Comparison of ENCODE assay signal across 8 cellular contexts in genomic region chr15:98853593-98854420, GRCh38.
DNase-seq lines count a peak whose midpoint lies in the region; ATAC-seq and TF ChIP-seq lines count a peak whose summit lies in the region.

No MANE protein-coding gene starts in this region.

- TF ChIP-seq EP300 in sigmoid colon (IDR thresholded peaks at IDR 0.05), result no peak

- H3K36me3 ChIP-seq in SK-N-MC (ENCODE audit: insufficient read depth, low read length) (no peaks in the 10 kb centered on the region), sigmoid colon (no peaks in the 10 kb centered on the region)

- no peaks in the 10 kb centered on the region for H3K27me3 ChIP-seq in sigmoid colon

- ATAC-seq in HG02678 (IDR thresholded peaks at IDR 0.05; ENCODE audit: unreplicated experiment), result no peak

- WGBS in sigmoid colon, 2 donors, result 28 to 62% methylated on average over 18 of the region's 18 CpGs

- TF ChIP-seq POLR2A in sigmoid colon (IDR thresholded peaks at IDR 0.05), result no peak

- H3K27ac ChIP-seq in SK-N-MC (peak overlapping the region; percentile 47; the same call in 1 of the 2 replicates), sigmoid colon (peak overlapping the region; percentile 86 to 91 (median 89))

- H3K9me3 ChIP-seq in SK-N-MC (ENCODE audit: low read depth, low read length) (no peaks in the 10 kb centered on the region), sigmoid colon (no peaks in the 10 kb centered on the region)

- intact Hi-C loops in sigmoid colon (cut with DNase I), result loop anchor here (1.0 to 2.0 kb wide), 3 partner anchors 93 to 306 kb away; partner anchors contain the start of gene IGF1R

- peak overlapping the region; percentile 13 for H3K9ac ChIP-seq in SK-N-MC (ENCODE audit: insufficient read length)

- no peak for TF ChIP-seq CTCF in sigmoid colon (IDR thresholded peaks at IDR 0.05)

- H3K4me3 ChIP-seq in SK-N-MC, result peak overlapping the region; percentile 78
- peak overlapping the region in 3 of 4 donors; percentile 56 to 60 (median 58) for H3K4me3 ChIP-seq in sigmoid colon

- peaks cover 2 to 86% (median 78%) of the 10 kb centered on the region in 4 donors for H3K4me1 ChIP-seq in sigmoid colon

- peak; percentile 37 for DNase-seq in GM03348 (ENCODE audit: low spot score)
- DNase-seq in SK-N-MC (ENCODE audit: low read depth, low spot score), result no peak
- peak; percentile 46 for DNase-seq in fibroblast of peridontal ligament (ENCODE audit: extremely low read depth)
- DNase-seq in sigmoid colon, result peak; percentile 75
- DNase-seq in NCI-H187 (lab: John Stamatoyannopoulos, UW), result no peak
- DNase-seq in NCI-H2196 (lab: John Stamatoyannopoulos, UW; ENCODE audit: unreplicated experiment), result no peak
- no peak for DNase-seq in D341Med (ENCODE audit: low spot score)

Comparison
In these comparisons a context has a peak if more than half of its experiments do, and no peak if none do; other contexts are left out.
1. DNase-seq: peak in GM03348 (single experiment), fibroblast of peridontal ligament (single experiment) and sigmoid colon (single experiment); none in SK-N-MC (single experiment), NCI-H187 (0 of 2), NCI-H2196 (single experiment) and D341Med (single experiment).